ENCODE assay signal across 1 cellular context in the genomic region with DNA sequence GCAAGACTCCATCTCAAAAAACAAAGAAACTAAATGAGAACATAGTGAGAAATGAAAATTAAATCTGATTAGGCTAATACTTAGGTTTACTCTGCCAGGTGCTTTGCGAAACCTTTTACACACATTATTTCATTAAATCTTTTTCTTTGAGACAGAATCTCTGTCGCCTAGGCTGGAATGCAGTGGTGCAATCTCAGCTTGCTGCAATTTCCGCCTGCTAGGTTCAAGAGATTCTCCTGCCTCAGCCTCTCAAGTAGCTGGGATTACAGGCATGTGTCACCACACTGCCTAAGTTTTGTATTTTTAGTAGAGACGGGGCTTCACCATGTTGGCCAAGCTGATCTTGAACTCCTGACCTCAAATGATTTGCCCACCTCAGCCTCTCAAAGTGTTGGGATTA.
TF ChIP-seq lines count a peak whose summit lies in the region.

No MANE protein-coding gene starts in this region.

TF ChIP-seq in K562, 482 proteins besides CTCF, POLR2A, EP300 and RAD21 (continued from another document):
- 0 out of 4 replicates have a peak, but pooled peaks have one; percentile 28 to 45 for TF ChIP-seq KDM1A (IDR thresholded peaks at IDR 0.05)
